In the genomic region with DNA sequence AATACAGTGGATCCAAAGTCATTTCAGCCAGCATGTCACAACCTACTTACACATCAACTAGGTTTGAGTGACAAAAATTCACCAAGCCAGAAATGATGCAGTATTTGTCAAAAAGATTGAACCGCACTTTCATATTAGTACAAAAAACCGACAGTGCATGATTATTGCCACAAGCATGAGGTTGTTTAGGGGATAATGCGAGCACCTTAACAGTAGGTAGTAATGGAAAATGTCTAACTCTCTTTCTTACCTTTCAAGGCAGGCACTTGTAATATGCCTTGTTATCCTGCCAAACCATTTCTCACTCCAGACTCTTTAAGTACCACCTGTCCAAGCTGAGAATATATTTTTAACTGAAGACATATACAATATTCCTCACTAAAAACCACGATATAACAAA, we compare ENCODE assay signal across 28 cellular contexts.
DNase-seq lines count a peak whose midpoint lies in the region; ATAC-seq, FAIRE-seq and TF ChIP-seq lines count a peak whose summit lies in the region.
"Had no signal": no experiment of that assay in that cellular context is flagged by ENCODE, and none has a peak within 500 bp of the region (broad histone marks: within the 10 kb centered on the region; RNA-seq: fewer than 3 reads in every experiment).

No MANE protein-coding gene starts in this region.

- H3K9me2 ChIP-seq in GM23338 (ENCODE audit: insufficient read depth), result no peaks in the 10 kb centered on the region
- no peaks in the 10 kb centered on the region for H3K9me2 ChIP-seq in neural cell (ENCODE audit: insufficient read depth, low read length)

- peak; percentile 26 for FAIRE-seq in GM19239 (lab: Jason Lieb, UNC)
- FAIRE-seq: A204.1, GM12878, GM12892, GM18507 had no signal

- TF ChIP-seq EP300 in neural cell (conservative IDR thresholded peaks at IDR 0.05; ENCODE audit: poor library complexity, severe bottlenecking), result peak; percentile 99

- no peaks in the 10 kb centered on the region for H3K9me3 Mint-ChIP-seq in GM23338
- H3K9me3 Mint-ChIP-seq: CD4-positive, alpha-beta memory T cell; CD4-positive, CD25-positive, alpha-beta regulatory T cell; CD8-positive, alpha-beta memory T cell had no signal

- TF ChIP-seq CTCF in GM23338 (conservative IDR thresholded peaks at IDR 0.05; ENCODE audit: low read depth in 2 of 2) (no peak), neural cell (IDR thresholded peaks at IDR 0.05; ENCODE audit: poor library complexity, severe bottlenecking) (no peak), ascending aorta (IDR thresholded peaks at IDR 0.05) (no peak), psoas muscle (IDR thresholded peaks at IDR 0.05) (no peak)

- H3K4me2 ChIP-seq in GM23338 (no peak overlapping the region), neural cell (ENCODE audit: low read length) (peak overlapping the region; percentile 17)
- H3K4me2 ChIP-seq: BLaER1 had no signal

- H3K27ac ChIP-seq in GM23338 (ENCODE audit: low read depth) (no peak overlapping the region), neural cell (ENCODE audit: low read length) (peak overlapping the region; percentile 52), right cardiac atrium (ENCODE audit: low read length) (no peak overlapping the region), ascending aorta (no peak overlapping the region), psoas muscle (no peak overlapping the region)
- H3K27ac ChIP-seq: BLaER1 had no signal

- no peaks in the 10 kb centered on the region for H3F3A ChIP-seq in GM23338 (replicated peaks; ENCODE audit: low read depth)
- H3F3A ChIP-seq in neural cell (ENCODE audit: insufficient read depth, low read length, poor library complexity, severe bottlenecking), result peaks cover 8% of the 10 kb centered on the region

- H4K20me1 ChIP-seq in GM23338 (replicated peaks; ENCODE audit: insufficient read depth), result no peaks in the 10 kb centered on the region
- H4K20me1 ChIP-seq in neural cell (ENCODE audit: insufficient read depth), result no peaks in the 10 kb centered on the region
- H4K20me1 ChIP-seq: BLaER1 had no signal

- H3K36me3 ChIP-seq in GM23338 (ENCODE audit: insufficient read depth), result no peaks in the 10 kb centered on the region
- no peaks in the 10 kb centered on the region for H3K36me3 ChIP-seq in neural cell (ENCODE audit: insufficient read depth, low read length)
- no peaks in the 10 kb centered on the region for H3K36me3 ChIP-seq in ascending aorta
- H3K36me3 ChIP-seq in psoas muscle (ENCODE audit: insufficient read depth in 1 of 2, low read depth in 1 of 2), result no peaks in the 10 kb centered on the region
- H3K36me3 ChIP-seq: BE2C had no signal

- 0 out of 2 replicates have a peak overlapping the region, but pooled peaks have one; percentile 21 for H3K27ac Mint-ChIP-seq in GM23338
- H3K27ac Mint-ChIP-seq: CD14-positive monocyte; CD4-positive, alpha-beta memory T cell; CD4-positive, CD25-positive, alpha-beta regulatory T cell; CD8-positive, alpha-beta memory T cell had no signal

- intact Hi-C loops in right cardiac atrium (cut with DNase I), result no loop called here
- intact Hi-C loops in ascending aorta (cut with DNase I), result no loop called here
- intact Hi-C loops in psoas muscle (cut with DNase I), result no loop called here

- H3K79me2 ChIP-seq in GM23338 (replicated peaks; ENCODE audit: insufficient read depth) (no peaks in the 10 kb centered on the region), neural cell (replicated peaks; ENCODE audit: insufficient read depth, low read length) (no peaks in the 10 kb centered on the region)

- H3K4me1 ChIP-seq in GM23338 (ENCODE audit: insufficient read depth) (no peaks in the 10 kb centered on the region), right cardiac atrium (ENCODE audit: control insufficient read depth, insufficient read depth, low read length) (no peaks in the 10 kb centered on the region), ascending aorta (no peaks in the 10 kb centered on the region), psoas muscle (peaks cover 6% of the 10 kb centered on the region)
- H3K4me1 ChIP-seq: BLaER1 had no signal

- H3K27me3 Mint-ChIP-seq in GM23338 (ENCODE audit: insufficient read depth, low read depth, poor library complexity), result no peaks in the 10 kb centered on the region
- H3K27me3 Mint-ChIP-seq: CD4-positive, alpha-beta memory T cell; CD4-positive, CD25-positive, alpha-beta regulatory T cell; CD8-positive, alpha-beta memory T cell had no signal

- H3K9ac ChIP-seq in neural cell (ENCODE audit: low read length), result no peak overlapping the region
- H3K9ac ChIP-seq: BLaER1 had no signal

- DNase-seq in GM19239 (ENCODE audit: insufficient read length, low spot score), result no peak
- DNase-seq in GM23338 (ENCODE audit: low spot score), result no peak
- peak; percentile 70 for DNase-seq in NCI-H69 (lab: John Stamatoyannopoulos, UW)
- DNase-seq in right cardiac atrium, result no peak
- no peak for DNase-seq in ascending aorta (ENCODE audit: low spot score in 2 of 2)
- DNase-seq in psoas muscle, result no peak
- DNase-seq: 8988T; ACHN; BE2C; C1 segment of cervical spinal cord; CD4-positive, alpha-beta memory T cell; CD4-positive, CD25-positive, alpha-beta regulatory T cell; CD8-positive, alpha-beta memory T cell; COR-L47; DMS 273 treated with DMSO at 0.1 percent for 48 hours; DMS153; DMS53; DMS79; DND-41; EL; GDM1 had no signal

- WGBS in right cardiac atrium, result 94% methylated on average over 4 of the region's 4 CpGs
- 95 to 97% (median 96%) methylated on average over 4 of the region's 4 CpGs for WGBS in psoas muscle, 3 donors

- no peak overlapping the region for H2AFZ ChIP-seq in GM23338
- no peak overlapping the region for H2AFZ ChIP-seq in neural cell (ENCODE audit: low read depth, low read length)

- TF ChIP-seq RAD21 in neural cell (conservative IDR thresholded peaks at IDR 0.05), result peak; percentile 26

- H3K4me3 Mint-ChIP-seq in GM23338, result no peak overlapping the region
- H3K4me3 Mint-ChIP-seq: CD14-positive monocyte; CD4-positive, alpha-beta memory T cell; CD4-positive, CD25-positive, alpha-beta regulatory T cell; CD8-positive, alpha-beta memory T cell had no signal

- ATAC-seq in GM23338 (no peak), right cardiac atrium (no peak), psoas muscle (no peak)
- ATAC-seq: GM12878 had no signal

- no peak overlapping the region for H3K4me3 ChIP-seq in GM23338
- no peak overlapping the region for H3K4me3 ChIP-seq in neural cell (ENCODE audit: low read length)
- no peak overlapping the region for H3K4me3 ChIP-seq in right cardiac atrium (ENCODE audit: low read length)
- H3K4me3 ChIP-seq in ascending aorta, result no peak overlapping the region
- no peak overlapping the region for H3K4me3 ChIP-seq in psoas muscle
- H3K4me3 ChIP-seq: BLaER1, GM12878 had no signal

- H3K27me3 ChIP-seq in GM23338 (ENCODE audit: insufficient read depth), result no peaks in the 10 kb centered on the region
- H3K27me3 ChIP-seq in neural cell (ENCODE audit: insufficient read depth, low read depth, low read length), result no peaks in the 10 kb centered on the region
- no peaks in the 10 kb centered on the region for H3K27me3 ChIP-seq in right cardiac atrium (ENCODE audit: control insufficient read depth, insufficient read depth)
- no peaks in the 10 kb centered on the region for H3K27me3 ChIP-seq in ascending aorta
- H3K27me3 ChIP-seq in psoas muscle (ENCODE audit: insufficient read depth in 3 of 3, low read length in 2 of 3), result no peaks in the 10 kb centered on the region
- H3K27me3 ChIP-seq: BE2C, BLaER1 had no signal

- H3K36me3 Mint-ChIP-seq in GM23338 (ENCODE audit: low read depth), result no peaks in the 10 kb centered on the region
- H3K36me3 Mint-ChIP-seq: CD14-positive monocyte; CD4-positive, alpha-beta memory T cell; CD4-positive, CD25-positive, alpha-beta regulatory T cell; CD8-positive, alpha-beta memory T cell had no signal

- H3K4me1 Mint-ChIP-seq in GM23338, result no peaks in the 10 kb centered on the region
- H3K4me1 Mint-ChIP-seq: CD14-positive monocyte; CD4-positive, CD25-positive, alpha-beta regulatory T cell had no signal

- H3K9me3 ChIP-seq in neural cell (ENCODE audit: low read length) (no peaks in the 10 kb centered on the region), right cardiac atrium (ENCODE audit: control insufficient read depth, low read length) (no peaks in the 10 kb centered on the region), ascending aorta (no peaks in the 10 kb centered on the region), psoas muscle (no peaks in the 10 kb centered on the region)
- H3K9me3 ChIP-seq: BE2C, BLaER1 had no signal

TF ChIP-seq in GM23338, 12 proteins besides CTCF, POLR2A, EP300 and RAD21:
- TF ChIP-seq, protein P1, sequence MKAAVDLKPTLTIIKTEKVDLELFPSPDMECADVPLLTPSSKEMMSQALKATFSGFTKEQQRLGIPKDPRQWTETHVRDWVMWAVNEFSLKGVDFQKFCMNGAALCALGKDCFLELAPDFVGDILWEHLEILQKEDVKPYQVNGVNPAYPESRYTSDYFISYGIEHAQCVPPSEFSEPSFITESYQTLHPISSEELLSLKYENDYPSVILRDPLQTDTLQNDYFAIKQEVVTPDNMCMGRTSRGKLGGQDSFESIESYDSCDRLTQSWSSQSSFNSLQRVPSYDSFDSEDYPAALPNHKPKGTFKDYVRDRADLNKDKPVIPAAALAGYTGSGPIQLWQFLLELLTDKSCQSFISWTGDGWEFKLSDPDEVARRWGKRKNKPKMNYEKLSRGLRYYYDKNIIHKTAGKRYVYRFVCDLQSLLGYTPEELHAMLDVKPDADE (IDR thresholded peaks at IDR 0.05), result no peak

TF ChIP-seq in neural cell, 6 proteins besides CTCF, POLR2A, EP300 and RAD21 (continues in another document):
- TF ChIP-seq, protein P2, sequence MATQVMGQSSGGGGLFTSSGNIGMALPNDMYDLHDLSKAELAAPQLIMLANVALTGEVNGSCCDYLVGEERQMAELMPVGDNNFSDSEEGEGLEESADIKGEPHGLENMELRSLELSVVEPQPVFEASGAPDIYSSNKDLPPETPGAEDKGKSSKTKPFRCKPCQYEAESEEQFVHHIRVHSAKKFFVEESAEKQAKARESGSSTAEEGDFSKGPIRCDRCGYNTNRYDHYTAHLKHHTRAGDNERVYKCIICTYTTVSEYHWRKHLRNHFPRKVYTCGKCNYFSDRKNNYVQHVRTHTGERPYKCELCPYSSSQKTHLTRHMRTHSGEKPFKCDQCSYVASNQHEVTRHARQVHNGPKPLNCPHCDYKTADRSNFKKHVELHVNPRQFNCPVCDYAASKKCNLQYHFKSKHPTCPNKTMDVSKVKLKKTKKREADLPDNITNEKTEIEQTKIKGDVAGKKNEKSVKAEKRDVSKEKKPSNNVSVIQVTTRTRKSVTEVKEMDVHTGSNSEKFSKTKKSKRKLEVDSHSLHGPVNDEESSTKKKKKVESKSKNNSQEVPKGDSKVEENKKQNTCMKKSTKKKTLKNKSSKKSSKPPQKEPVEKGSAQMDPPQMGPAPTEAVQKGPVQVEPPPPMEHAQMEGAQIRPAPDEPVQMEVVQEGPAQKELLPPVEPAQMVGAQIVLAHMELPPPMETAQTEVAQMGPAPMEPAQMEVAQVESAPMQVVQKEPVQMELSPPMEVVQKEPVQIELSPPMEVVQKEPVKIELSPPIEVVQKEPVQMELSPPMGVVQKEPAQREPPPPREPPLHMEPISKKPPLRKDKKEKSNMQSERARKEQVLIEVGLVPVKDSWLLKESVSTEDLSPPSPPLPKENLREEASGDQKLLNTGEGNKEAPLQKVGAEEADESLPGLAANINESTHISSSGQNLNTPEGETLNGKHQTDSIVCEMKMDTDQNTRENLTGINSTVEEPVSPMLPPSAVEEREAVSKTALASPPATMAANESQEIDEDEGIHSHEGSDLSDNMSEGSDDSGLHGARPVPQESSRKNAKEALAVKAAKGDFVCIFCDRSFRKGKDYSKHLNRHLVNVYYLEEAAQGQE (IDR thresholded peaks at IDR 0.05; ENCODE audit: borderline replicate concordance), result peak; percentile 76
- no peak for TF ChIP-seq TAF1 (IDR thresholded peaks at IDR 0.05; ENCODE audit: low read depth)
